Comparison of ENCODE assay signal across 12 cellular contexts in genomic region chr1:28716336-28716735, GRCh38. TPM values are rescaled to one million over a fixed set of nuclear protein-coding genes. Genes with fewer than 3 reads are reported as not detected.
DNase-seq lines count a peak whose midpoint lies in the region; ATAC-seq and TF ChIP-seq lines count a peak whose summit lies in the region.
"Had no signal": no experiment of that assay in that cellular context is flagged by ENCODE, and none has a peak within 500 bp of the region (broad histone marks: within the 10 kb centered on the region; RNA-seq: fewer than 3 reads in every experiment).

No MANE protein-coding gene starts in this region.

- H3K27ac ChIP-seq in CD4-positive, alpha-beta T cell (ENCODE audit: low read depth, low read length), result no peak overlapping the region
- H3K27ac ChIP-seq: BLaER1 treated with 17β-estradiol and CSF1 and Interleukin-3, amounts not matched to agents 10 nM and 100 nM had no signal

- H3K36me3 Mint-ChIP-seq in CD4-positive, alpha-beta T cell (ENCODE audit: low read depth), result peaks cover 38% of the 10 kb centered on the region

- no peak overlapping the region for H3K4me3 Mint-ChIP-seq in CD4-positive, alpha-beta T cell
- H3K4me3 Mint-ChIP-seq: B cell, H9 had no signal

- no peak for ATAC-seq in CD4-positive, alpha-beta T cell (ENCODE audit: poor library complexity)
- ATAC-seq in Right ventricle myocardium inferior, result no peak

- no peaks in the 10 kb centered on the region for H3K9me3 ChIP-seq in CD4-positive, alpha-beta T cell (ENCODE audit: control insufficient read depth, low read length)
- H3K9me3 ChIP-seq: Caco-2 had no signal

- intact Hi-C loops in CD4-positive, alpha-beta T cell (cut with DNase I, micrococcal nuclease), result no loop called here
- intact Hi-C loops in Right ventricle myocardium inferior (cut with DNase I), result no loop called here

- TF ChIP-seq CTCF in CD4-positive, alpha-beta T cell (IDR thresholded peaks at IDR 0.05), result no peak

- no peaks in the 10 kb centered on the region for H3K27me3 ChIP-seq in CD4-positive, alpha-beta T cell (ENCODE audit: control insufficient read depth, insufficient read depth, low read length)
- H3K27me3 ChIP-seq: BLaER1 treated with 17β-estradiol and CSF1 and Interleukin-3, amounts not matched to agents 10 nM and 100 nM had no signal

- no peak overlapping the region for H3K27ac Mint-ChIP-seq in CD4-positive, alpha-beta T cell
- H3K27ac Mint-ChIP-seq: B cell, H9 had no signal

- no peaks in the 10 kb centered on the region for H3K27me3 Mint-ChIP-seq in CD4-positive, alpha-beta T cell
- H3K27me3 Mint-ChIP-seq: B cell had no signal

- POLR2A ChIA-PET in CD4-positive, alpha-beta T cell (lab: Charles Lee), result interaction anchor here (0.8 kb wide), 1 partner anchor 68 kb away, joined by 3 read pairs; the partner anchor contains the start of gene RNU11

- CTCF ChIA-PET in CD4-positive, alpha-beta T cell (lab: Charles Lee), result interaction anchor here (0.6 to 2.8 kb wide), 3 partner anchors 20 to 266 kb away, joined by 3 to 10 read pairs (median 3); partner anchors contain the start of gene YTHDF2

- no peaks in the 10 kb centered on the region for H3K9me3 Mint-ChIP-seq in CD4-positive, alpha-beta T cell
- H3K9me3 Mint-ChIP-seq: H9 had no signal

- peak; percentile 47 for DNase-seq in Ammon's horn (ENCODE audit: low spot score)
- peak; percentile 7 for DNase-seq in NCI-H1694 (lab: John Stamatoyannopoulos, UW)
- peak; percentile 29 for DNase-seq in inferior parietal cortex (ENCODE audit: extremely low spot score)
- DNase-seq in superior temporal gyrus (ENCODE audit: extremely low spot score), result peak; percentile 30
- no peak for DNase-seq in cerebellar cortex (ENCODE audit: low spot score)
- no peak for DNase-seq in CD4-positive, alpha-beta T cell
- DNase-seq in Right ventricle myocardium inferior (ENCODE audit: missing footprints), result no peak
- DNase-seq: 8988T, Caco-2, H9 had no signal

- no peaks in the 10 kb centered on the region for H3K4me1 Mint-ChIP-seq in CD4-positive, alpha-beta T cell (ENCODE audit: low read depth)
- H3K4me1 Mint-ChIP-seq: B cell had no signal

RNA-seq across cellular contexts. Expression of gene YTHDF2, which starts 20.4 kb away (rescaled TPM):
- total RNA-seq in CD4-positive, alpha-beta T cell, result 100 to 1,000 TPM in 1 of 2 experiments, 10 to 100 TPM in 1; 85.0 to 100 TPM
- total RNA-seq in Right ventricle myocardium inferior, result 37.9 TPM

RNA-seq across cellular contexts. Expression of gene GMEB1, which starts 47.8 kb away (rescaled TPM):
- 10 to 100 TPM in 1 of 2 experiments, 1 to 10 TPM in 1; 9.0 to 11.8 TPM for total RNA-seq in CD4-positive, alpha-beta T cell
- total RNA-seq in Right ventricle myocardium inferior, result 6.5 TPM

Comparison
In these comparisons a context has a peak if more than half of its experiments do, and no peak if none do; other contexts are left out.
1. DNase-seq: peak in Ammon's horn (single experiment), NCI-H1694 (single experiment), inferior parietal cortex (single experiment) and superior temporal gyrus (single experiment); none in cerebellar cortex (single experiment), CD4-positive, alpha-beta T cell (0 of 10) and Right ventricle myocardium inferior (single experiment).